29 cellular contexts compared by ENCODE assay signal in genomic region chr4:8265171-8265929, GRCh38. TPM values are rescaled to one million over a fixed set of nuclear protein-coding genes. Genes with fewer than 3 reads are reported as not detected.
"Had no signal": no experiment of that assay in that cellular context is flagged by ENCODE, and none has a peak within 500 bp of the region (broad histone marks: within the 10 kb centered on the region; RNA-seq: fewer than 3 reads in every experiment).

No MANE protein-coding gene starts in this region.

- H3K9me3 ChIP-seq: left lung, lower lobe of right lung, psoas muscle, right lobe of liver, stomach, testis, thyroid gland, transverse colon, upper lobe of right lung had no signal

- H3K27me3 ChIP-seq: right lobe of liver, testis, thyroid gland, upper lobe of right lung had no signal

- H3K4me1 ChIP-seq: neural progenitor cell, parathyroid adenoma, right lobe of liver had no signal

- H3K9ac ChIP-seq: neural progenitor cell, parathyroid adenoma had no signal

- H3K36me3 ChIP-seq: left lung, lower lobe of right lung, neural progenitor cell, right lobe of liver, stomach, thyroid gland, transverse colon, upper lobe of right lung had no signal

- H3K27ac ChIP-seq: left lung, lower lobe of right lung, neural progenitor cell, parathyroid adenoma, psoas muscle, right lobe of liver, stomach, testis, thyroid gland, transverse colon, upper lobe of right lung had no signal

- DNase-seq: hypothalamus; immature natural killer cell; kidney; left colon; left lung; lower lobe of right lung; mammary epithelial cell; mesendoderm; naive B cell; natural killer cell; nephron progenitor cell; psoas muscle; right lobe of liver; stimulated activated CD4-positive, alpha-beta T cell treated with anti-CD3 and anti-CD28 coated beads, Interleukin-1b, Interleukin-23, amount 100 ng/mL, for 48 hours; stimulated activated CD4-positive, alpha-beta T cell treated with anti-CD3 and anti-CD28 coated beads, Interleukin-2, amount 100 ng/mL, for 48 hours; stimulated activated CD4-positive, alpha-beta T cell treated with anti-CD3 and anti-CD28 coated beads, Interleukin-4, amount 100 ng/mL, for 4 hours; stimulated activated naive B cell treated with anti-CD40 and anti-IgM and Interleukin-4, amounts not matched to agents 10 μg/mL and 1 μg/mL and 100 μg/mL, for 72 hours; stimulated activated naive CD8-positive, alpha-beta T cell treated with anti-CD3 and anti-CD28 coated beads, Interleukin-15, Interleukin-2, amounts not matched to agents 100 U/mL and 50 U/mL, for 24 hours; stomach; testis; thyroid gland; transverse colon; upper lobe of right lung had no signal

- H3K4me2 ChIP-seq: neural progenitor cell, smooth muscle cell had no signal

- H2AFZ ChIP-seq: neural progenitor cell, parathyroid adenoma had no signal

- FAIRE-seq: islet of Langerhans, kidney, urothelium cell line had no signal

- H3K4me3 ChIP-seq: left lung, lower lobe of right lung, neural progenitor cell, psoas muscle, right lobe of liver, smooth muscle cell, stomach, testis, thyroid gland, transverse colon, upper lobe of right lung had no signal

- ATAC-seq: left colon; left lung; lower lobe of right lung; natural killer cell; psoas muscle; right lobe of liver; stimulated activated naive B cell treated with anti-CD40 and anti-IgM and Interleukin-4, amounts not matched to agents 10 μg/mL and 1 μg/mL and 100 μg/mL, for 72 hours; stimulated activated naive CD8-positive, alpha-beta T cell treated with anti-CD3 and anti-CD28 coated beads, Interleukin-15, Interleukin-2, amounts not matched to agents 100 U/mL and 50 U/mL, for 24 hours; upper lobe of right lung had no signal

RNA-seq across cellular contexts. Expression of gene HTRA3, which starts 4.2 kb away (rescaled TPM):
- total RNA-seq: mononuclear cell, natural killer cell had no signal
- polyA plus RNA-seq: immature natural killer cell, mammary epithelial cell had no signal
